Comparison of ENCODE assay signal across 20 cellular contexts in the genomic region with DNA sequence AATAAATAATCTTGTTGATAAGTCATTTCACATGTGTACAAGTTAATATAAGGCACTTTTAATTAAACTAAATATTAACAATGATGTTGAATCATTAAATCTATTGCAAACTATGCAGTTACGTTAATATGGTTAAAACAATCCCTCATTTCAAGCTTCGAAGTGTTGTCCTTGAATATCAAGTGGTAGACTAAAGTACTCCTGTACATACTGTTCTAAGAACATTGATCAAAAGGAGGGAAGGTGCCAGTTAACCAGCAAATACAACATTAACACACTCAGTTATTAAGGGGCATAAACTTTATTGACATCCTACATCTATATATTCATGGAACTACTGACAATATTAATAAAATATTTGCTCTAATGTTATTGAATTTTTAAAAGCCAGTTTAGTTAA. TPM values are rescaled to one million over a fixed set of nuclear protein-coding genes. Genes with fewer than 3 reads are reported as not detected.
A peak's percentile ranks its signal among the peaks of the same experiment; 100 is the strongest.
DNase-seq lines count a peak whose midpoint lies in the region; ATAC-seq and TF ChIP-seq lines count a peak whose summit lies in the region.
"Had no signal": no experiment of that assay in that cellular context is flagged by ENCODE, and none has a peak within 500 bp of the region (broad histone marks: within the 10 kb centered on the region; RNA-seq: fewer than 3 reads in every experiment).

No MANE protein-coding gene starts in this region.

- H3K9me3 Mint-ChIP-seq in chondrocyte (ENCODE audit: low read depth), result no peaks in the 10 kb centered on the region
- no peaks in the 10 kb centered on the region for H3K9me3 Mint-ChIP-seq in activated CD4-positive, alpha-beta memory T cell treated with anti-CD3 and anti-CD28 coated beads, Interleukin-2, amount 10 ng/mL, durations not matched to agents 7 days and 5 days
- H3K9me3 Mint-ChIP-seq: CD8-positive, alpha-beta T cell; GM23338; H9 had no signal

- TF ChIP-seq RAD21 in SK-N-SH (IDR thresholded peaks at IDR 0.05; ENCODE audit: low read length), result no peak

- H3K4me1 Mint-ChIP-seq in chondrocyte (ENCODE audit: low read depth), result peaks cover 45% of the 10 kb centered on the region
- H3K4me1 Mint-ChIP-seq in activated CD4-positive, alpha-beta memory T cell treated with anti-CD3 and anti-CD28 coated beads, Interleukin-2, amount 10 ng/mL, durations not matched to agents 7 days and 5 days, result no peaks in the 10 kb centered on the region
- H3K4me1 Mint-ChIP-seq: CD4-positive, CD25-positive, alpha-beta regulatory T cell had no signal

- H3K9ac ChIP-seq in Loucy (ENCODE audit: low read depth, low read length, poor library complexity, severe bottlenecking), result no peak overlapping the region
- H3K9ac ChIP-seq in SK-N-SH, result no peak overlapping the region
- H3K9ac ChIP-seq: BLaER1 had no signal

- TF ChIP-seq CTCF in Loucy (conservative IDR thresholded peaks at IDR 0.05; ENCODE audit: low read length) (no peak), chondrocyte (IDR thresholded peaks at IDR 0.05) (no peak), lung (IDR thresholded peaks at IDR 0.05; ENCODE audit: control extremely low read depth, extremely low read depth) (no peak), upper lobe of right lung (IDR thresholded peaks at IDR 0.05) (no peak), SK-N-SH (IDR thresholded peaks at IDR 0.05) (no peak)

- H3K27me3 ChIP-seq in Loucy (ENCODE audit: insufficient read depth, low read length, poor library complexity, severe bottlenecking), result no peaks in the 10 kb centered on the region
- H3K27me3 ChIP-seq in lung (ENCODE audit: control insufficient read depth, insufficient read depth), result no peaks in the 10 kb centered on the region
- no peaks in the 10 kb centered on the region for H3K27me3 ChIP-seq in upper lobe of right lung
- H3K27me3 ChIP-seq in SK-N-SH (ENCODE audit: insufficient read depth), result no peaks in the 10 kb centered on the region
- H3K27me3 ChIP-seq: BLaER1 had no signal

- DNase-seq in chondrocyte (ENCODE audit: low spot score) (no peak), lung (ENCODE audit: low spot score) (no peak), upper lobe of right lung (no peak), SK-N-SH (no peak), COLO829 (ENCODE audit: low spot score) (no peak)
- DNase-seq in activated CD4-positive, alpha-beta memory T cell treated with anti-CD3 and anti-CD28 coated beads, Interleukin-2, amount 10 ng/mL, durations not matched to agents 7 days and 5 days, result no peak
- DNase-seq: Calu3; CD4-positive, CD25-positive, alpha-beta regulatory T cell; CD8-positive, alpha-beta T cell; DMS53; DMS79 treated with DMSO at 0.1 percent for 48 hours; GF-D8; H9 had no signal

- intact Hi-C loops in upper lobe of right lung (cut with DNase I), result no loop called here

- no peaks in the 10 kb centered on the region for H3K36me3 ChIP-seq in Loucy (ENCODE audit: insufficient read depth, low read length)
- H3K36me3 ChIP-seq in lung (ENCODE audit: control insufficient read depth in 2 of 2, insufficient read depth in 2 of 2, low read length in 2 of 2), result no peaks in the 10 kb centered on the region
- no peaks in the 10 kb centered on the region for H3K36me3 ChIP-seq in upper lobe of right lung
- peaks cover 15 to 58% of the 10 kb centered on the region in 2 experiments for H3K36me3 ChIP-seq in SK-N-SH (replicated peaks in 1 of 2; ENCODE audit: control insufficient read depth in 1 of 2, insufficient read depth in 2 of 2, low read length in 1 of 2)

- TF ChIP-seq EP300 in SK-N-SH (IDR thresholded peaks at IDR 0.05; ENCODE audit: borderline replicate concordance in 1 of 2, low read depth in 1 of 2, low read length in 1 of 2), result no peak

- no peaks in the 10 kb centered on the region; the same call in 1 of the 2 replicates for H3F3A ChIP-seq in Loucy (ENCODE audit: low read depth)
- H3F3A ChIP-seq in SK-N-SH (replicated peaks; ENCODE audit: insufficient read depth), result peaks cover under 1% of the 10 kb centered on the region

- H3K4me3 Mint-ChIP-seq in chondrocyte (ENCODE audit: unreplicated experiment), result no peak overlapping the region
- no peak overlapping the region for H3K4me3 Mint-ChIP-seq in activated CD4-positive, alpha-beta memory T cell treated with anti-CD3 and anti-CD28 coated beads, Interleukin-2, amount 10 ng/mL, durations not matched to agents 7 days and 5 days
- H3K4me3 Mint-ChIP-seq: B cell; CD4-positive, CD25-positive, alpha-beta regulatory T cell; CD8-positive, alpha-beta T cell; GM23338; H9 had no signal

- H3K4me1 ChIP-seq in Loucy (ENCODE audit: insufficient read depth, low read length, poor library complexity, severe bottlenecking) (peaks cover 70% of the 10 kb centered on the region), lung (ENCODE audit: control insufficient read depth in 2 of 2, insufficient read depth in 2 of 2, low read length in 2 of 2) (peaks cover 0 to 4% of the 10 kb centered on the region in 2 donors), upper lobe of right lung (no peaks in the 10 kb centered on the region), SK-N-SH (ENCODE audit: control insufficient read depth in 1 of 2, insufficient read depth in 2 of 2, low read depth in 1 of 2, low read length in 1 of 2) (peaks cover 5 to 17% of the 10 kb centered on the region in 2 experiments)

- no peaks in the 10 kb centered on the region for H3K9me3 ChIP-seq in Loucy (ENCODE audit: insufficient read depth, low read depth, low read length)
- H3K9me3 ChIP-seq in lung (ENCODE audit: control insufficient read depth in 2 of 2, insufficient read depth in 1 of 2, low read length in 1 of 2), result no peaks in the 10 kb centered on the region
- no peaks in the 10 kb centered on the region for H3K9me3 ChIP-seq in upper lobe of right lung
- H3K9me3 ChIP-seq in SK-N-SH, result no peaks in the 10 kb centered on the region
- H3K9me3 ChIP-seq: BLaER1 had no signal

- H3K36me3 Mint-ChIP-seq in chondrocyte (ENCODE audit: low read depth), result peaks cover 9% of the 10 kb centered on the region
- H3K36me3 Mint-ChIP-seq in activated CD4-positive, alpha-beta memory T cell treated with anti-CD3 and anti-CD28 coated beads, Interleukin-2, amount 10 ng/mL, durations not matched to agents 7 days and 5 days (ENCODE audit: low read depth), result no peaks in the 10 kb centered on the region
- H3K36me3 Mint-ChIP-seq: CD4-positive, CD25-positive, alpha-beta regulatory T cell; CD8-positive, alpha-beta T cell had no signal

- H3K27ac ChIP-seq in lung (ENCODE audit: low read depth in 1 of 2, low read length in 1 of 2), result no peak overlapping the region
- H3K27ac ChIP-seq in upper lobe of right lung, result no peak overlapping the region
- no peak overlapping the region for H3K27ac ChIP-seq in SK-N-SH (ENCODE audit: low read depth in 2 of 2, low read length in 1 of 2)
- H3K27ac ChIP-seq: 22Rv1, BLaER1, C4-2B had no signal

- ATAC-seq in lung (ENCODE audit: insufficient read depth, low FRiP score) (peak; percentile 55), upper lobe of right lung (peak; percentile 75)
- ATAC-seq: CD8-positive, alpha-beta T cell; GM23338; HCT116 had no signal

- H4K20me1 ChIP-seq in Loucy (ENCODE audit: insufficient read depth, low read length, poor library complexity, severe bottlenecking) (peaks cover 58% of the 10 kb centered on the region), SK-N-SH (ENCODE audit: insufficient read depth) (peaks cover 64% of the 10 kb centered on the region)

- H3K27me3 Mint-ChIP-seq in chondrocyte (ENCODE audit: low read depth), result no peaks in the 10 kb centered on the region
- peaks cover 12% of the 10 kb centered on the region for H3K27me3 Mint-ChIP-seq in activated CD4-positive, alpha-beta memory T cell treated with anti-CD3 and anti-CD28 coated beads, Interleukin-2, amount 10 ng/mL, durations not matched to agents 7 days and 5 days
- H3K27me3 Mint-ChIP-seq: B cell had no signal

- H3K4me3 ChIP-seq in Loucy (ENCODE audit: low read length, poor library complexity, severe bottlenecking) (peak overlapping the region; percentile 35), lung (no peak overlapping the region), upper lobe of right lung (no peak overlapping the region), SK-N-SH (ENCODE audit: low read depth in 2 of 2, low read length in 1 of 2) (no peak overlapping the region)
- H3K4me3 ChIP-seq: BLaER1, GM23338 had no signal

- POLR2A ChIA-PET in SK-N-SH (lab: Yijun Ruan, JAX), result no interaction called here
- POLR2A ChIA-PET in activated CD4-positive, alpha-beta memory T cell treated with anti-CD3 and anti-CD28 coated beads, Interleukin-2, amount 10 ng/mL, durations not matched to agents 7 days and 5 days (lab: Charles Lee), result no interaction called here

- H2AFZ ChIP-seq in Loucy (ENCODE audit: low read length) (no peak overlapping the region), SK-N-SH (ENCODE audit: low read depth) (no peak overlapping the region)
- H2AFZ ChIP-seq: GM23338 had no signal

- CTCF ChIA-PET in SK-N-SH (lab: Yijun Ruan, JAX), result interaction anchor here (0.6 kb wide), 1 partner anchor 14 kb away, joined by 3 read pairs; no protein-coding TSS in a partner anchor
- CTCF ChIA-PET in activated CD4-positive, alpha-beta memory T cell treated with anti-CD3 and anti-CD28 coated beads, Interleukin-2, amount 10 ng/mL, durations not matched to agents 7 days and 5 days (lab: Charles Lee), result no interaction called here

- H3K9me2 ChIP-seq in Loucy (replicated peaks; ENCODE audit: low read depth, low read length) (no peaks in the 10 kb centered on the region), SK-N-SH (no peaks in the 10 kb centered on the region)

- H3K4me2 ChIP-seq in Loucy (ENCODE audit: low read depth, low read length, poor library complexity, severe bottlenecking) (peak overlapping the region; percentile 78), SK-N-SH (no peak overlapping the region)

- H3K79me2 ChIP-seq in Loucy (ENCODE audit: insufficient read depth, low read length), result peaks cover 100% of the 10 kb centered on the region
- H3K79me2 ChIP-seq in SK-N-SH (ENCODE audit: insufficient read depth), result peaks cover 100% of the 10 kb centered on the region

- 62 to 83% methylated on average over 2 of the region's 2 CpGs for WGBS in lung, 2 donors
- 94% methylated on average over 2 of the region's 2 CpGs for WGBS in SK-N-SH (ENCODE audit: low lambda C conversion rate)

- H3K27ac Mint-ChIP-seq in chondrocyte (ENCODE audit: unreplicated experiment), result peak overlapping the region; percentile 24
- no peak overlapping the region for H3K27ac Mint-ChIP-seq in activated CD4-positive, alpha-beta memory T cell treated with anti-CD3 and anti-CD28 coated beads, Interleukin-2, amount 10 ng/mL, durations not matched to agents 7 days and 5 days
- H3K27ac Mint-ChIP-seq: B cell; CD4-positive, CD25-positive, alpha-beta regulatory T cell; CD8-positive, alpha-beta T cell; GM23338 had no signal

TF ChIP-seq in SK-N-SH, 30 proteins besides CTCF, POLR2A, EP300 and RAD21 (continues in another document):
- TF ChIP-seq FOXM1 (IDR thresholded peaks at IDR 0.05; ENCODE audit: low read depth) (no peak), RFX5 (IDR thresholded peaks at IDR 0.05; ENCODE audit: low read length) (no peak), YY1 (IDR thresholded peaks at IDR 0.05; ENCODE audit: low read depth) (no peak)

RNA-seq across cellular contexts. Expression of a gene that starts 8.7 kb away (rescaled TPM):
- total RNA-seq in chondrocyte, result 191 to 246 TPM (median 240 TPM) in 3 replicates
- total RNA-seq in lung, result 10 to 100 TPM; 61.3 to 94.9 TPM
- 10 to 100 TPM; 11.7 to 20.5 TPM for polyA plus RNA-seq in lung
- 82.5 TPM for total RNA-seq in upper lobe of right lung
- 7.7 and 9.1 TPM in 2 replicates for polyA plus RNA-seq in SK-N-SH (2012; rRNA removed)
- polyA plus RNA-seq in SK-N-SH (2012; cell fraction: cytosol; rRNA removed), result 12.2 and 12.4 TPM in 2 replicates
- polyA plus RNA-seq in SK-N-SH (2012; cell fraction: nucleus; rRNA removed), result 7.0 and 12.2 TPM in 2 replicates
- total RNA-seq in activated CD4-positive, alpha-beta memory T cell treated with anti-CD3 and anti-CD28 coated beads, Interleukin-2, amount 10 ng/mL, durations not matched to agents 7 days and 5 days, result 10 to 100 TPM; 22.8 to 24.8 TPM
